ENCODE assay signal across 28 cellular contexts in the genomic region with DNA sequence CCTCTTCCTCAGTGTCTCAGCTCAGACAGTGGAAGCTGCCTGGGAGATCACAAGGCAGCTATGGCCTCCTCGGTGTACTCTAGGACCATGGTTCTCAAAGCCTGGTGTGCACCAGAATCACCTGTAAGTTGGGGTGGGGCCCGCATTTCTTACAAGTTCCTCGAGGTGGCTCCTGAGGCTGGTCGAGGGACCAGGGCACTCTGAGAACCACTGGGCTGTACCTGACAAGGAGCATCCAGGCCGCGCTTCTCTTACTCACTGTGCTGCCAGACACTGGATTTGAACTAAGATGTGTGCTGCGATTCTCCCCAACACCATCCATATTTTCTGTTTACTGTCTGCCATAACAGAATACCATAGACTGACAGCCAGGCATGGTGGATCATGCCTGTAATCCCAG. TPM values are rescaled to one million over a fixed set of nuclear protein-coding genes. Genes with fewer than 3 reads are reported as not detected.
A peak's percentile ranks its signal among the peaks of the same experiment; 100 is the strongest.
DNase-seq lines count a peak whose midpoint lies in the region; ATAC-seq and TF ChIP-seq lines count a peak whose summit lies in the region.
"Had no signal": no experiment of that assay in that cellular context is flagged by ENCODE, and none has a peak within 500 bp of the region (broad histone marks: within the 10 kb centered on the region; RNA-seq: fewer than 3 reads in every experiment).

No MANE protein-coding gene starts in this region.

- H3K27me3 ChIP-seq in Caco-2 (replicated peaks; ENCODE audit: control insufficient read depth, insufficient read depth, low read length) (no peaks in the 10 kb centered on the region; the same call in 1 of the 2 replicates), upper lobe of left lung (no peaks in the 10 kb centered on the region)
- H3K27me3 ChIP-seq: ovary, Peyer's patch, SJCRH30 had no signal

- 89 to 91% methylated on average over 6 of the region's 7 CpGs for WGBS in upper lobe of left lung, 2 donors

- TF ChIP-seq CTCF in Caco-2 (IDR thresholded peaks at IDR 0.05; ENCODE audit: insufficient read depth in 1 of 2, low read depth in 1 of 2, low read length in 1 of 2, severe bottlenecking in 1 of 2, unreplicated experiment in 1 of 2) (no peak), upper lobe of left lung (IDR thresholded peaks at IDR 0.05) (no peak)

- peaks cover 2% of the 10 kb centered on the region for H3K27me3 Mint-ChIP-seq in Caco-2 (ENCODE audit: insufficient read depth, unreplicated experiment)

- ATAC-seq in GM19351 (IDR thresholded peaks at IDR 0.05; ENCODE audit: unreplicated experiment): peak; percentile 55
- ATAC-seq in left colon: peak; percentile 28
- no peak for ATAC-seq in upper lobe of left lung (ENCODE audit: low FRiP score in 2 of 2)
- ATAC-seq in HG03045 (IDR thresholded peaks at IDR 0.05; ENCODE audit: unreplicated experiment): no peak
- ATAC-seq: left lobe of liver; stimulated activated memory B cell treated with anti-CD40 and anti-IgM and Interleukin-4, amounts not matched to agents 10 μg/mL and 1 μg/mL and 100 μg/mL, for 72 hours had no signal

- H3K9me3 ChIP-seq in Caco-2: no peaks in the 10 kb centered on the region
- H3K9me3 ChIP-seq in upper lobe of left lung: no peaks in the 10 kb centered on the region
- H3K9me3 ChIP-seq: ovary, Peyer's patch, SJCRH30 had no signal

- H3K36me3 ChIP-seq in Caco-2 (ENCODE audit: control insufficient read depth, insufficient read depth, low read length) (no peaks in the 10 kb centered on the region), upper lobe of left lung (no peaks in the 10 kb centered on the region)
- H3K36me3 ChIP-seq: ovary, Peyer's patch, SJCRH30 had no signal

- H3K27ac ChIP-seq in upper lobe of left lung: no peak overlapping the region
- H3K27ac ChIP-seq: coronary artery, ovary, Peyer's patch, SJCRH30 had no signal

- H3K4me3 Mint-ChIP-seq in Caco-2 (ENCODE audit: unreplicated experiment): no peak overlapping the region
- H3K4me3 Mint-ChIP-seq: activated B cell treated with CpG ODN at 0.5 μM for 24 hours; activated T-cell treated with anti-CD3 and anti-CD28 coated beads, Interleukin-2, amount 50 U/mL, for 24 hours; stimulated activated memory B cell treated with anti-CD40 and anti-IgM and Interleukin-4, amounts not matched to agents 10 μg/mL and 1 μg/mL and 100 μg/mL, for 72 hours had no signal

- BruUV-seq in Caco-2 (replicated peaks; lab: Mats Ljungman, UMichigan): no TSS peak

- POLR2A ChIA-PET in Caco-2 (lab: Charles Lee): no interaction called here

- TF ChIP-seq POLR2A in upper lobe of left lung (IDR thresholded peaks at IDR 0.05): no peak

- CTCF ChIA-PET in Caco-2 (lab: Charles Lee): no interaction called here

- H3K4me3 ChIP-seq in Caco-2 (ENCODE audit: low read depth, low read length) (no peak overlapping the region), upper lobe of left lung (no peak overlapping the region)
- H3K4me3 ChIP-seq: coronary artery, ovary, Peyer's patch, SJCRH30 had no signal

- H3K36me3 Mint-ChIP-seq in Caco-2 (ENCODE audit: insufficient read depth, unreplicated experiment): no peaks in the 10 kb centered on the region
- H3K36me3 Mint-ChIP-seq: stimulated activated memory B cell treated with anti-CD40 and anti-IgM and Interleukin-4, amounts not matched to agents 10 μg/mL and 1 μg/mL and 100 μg/mL, for 72 hours had no signal

- peak; percentile 28 to 29 for DNase-seq in Caco-2
- peak; percentile 53 for DNase-seq in RPMI8226
- DNase-seq in left colon: peak in 1 of 2 donors; percentile 18
- no peak for DNase-seq in upper lobe of left lung
- DNase-seq in NCI-H345 treated with DMSO at 0.1 percent for 48 hours (lab: John Stamatoyannopoulos, UW; ENCODE audit: unreplicated experiment): no peak
- no peak for DNase-seq in NCI-H128 (lab: John Stamatoyannopoulos, UW; ENCODE audit: unreplicated experiment)
- DNase-seq: activated B cell treated with CpG ODN at 0.5 μM for 24 hours; activated T-cell treated with anti-CD3 and anti-CD28 coated beads, Interleukin-2, amount 50 U/mL, for 24 hours; caudate nucleus; DMS79 treated with DMSO at 0.1 percent for 48 hours; effector CD8-positive, alpha-beta T cell; GDM1; Kasumi-1; NCI-H1694 treated with DMSO at 0.1 percent for 48 hours; NCI-H526 treated with DMSO at 0.1 percent for 48 hours; ovary; SJCRH30; SW 1271; T1000 had no signal

- no peak overlapping the region for H3K27ac Mint-ChIP-seq in Caco-2 (ENCODE audit: unreplicated experiment)
- H3K27ac Mint-ChIP-seq: activated B cell treated with CpG ODN at 0.5 μM for 24 hours; activated T-cell treated with anti-CD3 and anti-CD28 coated beads, Interleukin-2, amount 50 U/mL, for 24 hours; stimulated activated memory B cell treated with anti-CD40 and anti-IgM and Interleukin-4, amounts not matched to agents 10 μg/mL and 1 μg/mL and 100 μg/mL, for 72 hours had no signal

- H3K4me1 ChIP-seq in Caco-2 (no peaks in the 10 kb centered on the region), upper lobe of left lung (peaks cover 5 to 35% (median 17%) of the 10 kb centered on the region in 4 donors)
- H3K4me1 ChIP-seq: Peyer's patch, SJCRH30 had no signal

- no peak for TF ChIP-seq EP300 in upper lobe of left lung (IDR thresholded peaks at IDR 0.05)

- H3K4me1 Mint-ChIP-seq in Caco-2 (ENCODE audit: low read depth, unreplicated experiment): no peaks in the 10 kb centered on the region
- H3K4me1 Mint-ChIP-seq: activated B cell treated with CpG ODN at 0.5 μM for 24 hours; stimulated activated memory B cell treated with anti-CD40 and anti-IgM and Interleukin-4, amounts not matched to agents 10 μg/mL and 1 μg/mL and 100 μg/mL, for 72 hours had no signal

- no peaks in the 10 kb centered on the region for H3K9me3 Mint-ChIP-seq in Caco-2 (ENCODE audit: unreplicated experiment)
- H3K9me3 Mint-ChIP-seq: activated B cell treated with CpG ODN at 0.5 μM for 24 hours; activated T-cell treated with anti-CD3 and anti-CD28 coated beads, Interleukin-2, amount 50 U/mL, for 24 hours; stimulated activated memory B cell treated with anti-CD40 and anti-IgM and Interleukin-4, amounts not matched to agents 10 μg/mL and 1 μg/mL and 100 μg/mL, for 72 hours had no signal

- intact Hi-C loops in Caco-2 (cut with micrococcal nuclease; ENCODE audit: unreplicated experiment) (loop anchor here (10.0 kb wide), 1 partner anchor 57 kb away; the partner anchor contains the start of gene DIPK1C), left colon (cut with DNase I, micrococcal nuclease) (no loop called here)

RNA-seq across cellular contexts. Expression of gene DIPK1C, which starts 59.5 kb away (rescaled TPM):
- total RNA-seq in Caco-2 (2022) (not detected in 2 replicates), left colon (under 1 TPM; 0.06 to 0.14 TPM), upper lobe of left lung (under 1 TPM in 2 of 6 donors, not detected in 4; 0.13 to 0.89 TPM)
- total RNA-seq: activated B cell treated with CpG ODN at 0.5 μM for 24 hours, epithelial cell of proximal tubule, H4, left lobe of liver, SJCRH30, ureter had no signal

Comparison
In these comparisons a context has a peak if more than half of its experiments do, and no peak if none do; other contexts are left out.
1. DNase-seq: peak in Caco-2 (2 of 2) and RPMI8226 (single experiment); none in upper lobe of left lung (0 of 2), NCI-H345 treated with DMSO at 0.1 percent for 48 hours (single experiment) and NCI-H128 (single experiment).
2. ATAC-seq: peak in GM19351 (single experiment) and left colon (single experiment); none in upper lobe of left lung (0 of 2) and HG03045 (single experiment).